ENCODE assay signal across 8 cellular contexts in the genomic region with DNA sequence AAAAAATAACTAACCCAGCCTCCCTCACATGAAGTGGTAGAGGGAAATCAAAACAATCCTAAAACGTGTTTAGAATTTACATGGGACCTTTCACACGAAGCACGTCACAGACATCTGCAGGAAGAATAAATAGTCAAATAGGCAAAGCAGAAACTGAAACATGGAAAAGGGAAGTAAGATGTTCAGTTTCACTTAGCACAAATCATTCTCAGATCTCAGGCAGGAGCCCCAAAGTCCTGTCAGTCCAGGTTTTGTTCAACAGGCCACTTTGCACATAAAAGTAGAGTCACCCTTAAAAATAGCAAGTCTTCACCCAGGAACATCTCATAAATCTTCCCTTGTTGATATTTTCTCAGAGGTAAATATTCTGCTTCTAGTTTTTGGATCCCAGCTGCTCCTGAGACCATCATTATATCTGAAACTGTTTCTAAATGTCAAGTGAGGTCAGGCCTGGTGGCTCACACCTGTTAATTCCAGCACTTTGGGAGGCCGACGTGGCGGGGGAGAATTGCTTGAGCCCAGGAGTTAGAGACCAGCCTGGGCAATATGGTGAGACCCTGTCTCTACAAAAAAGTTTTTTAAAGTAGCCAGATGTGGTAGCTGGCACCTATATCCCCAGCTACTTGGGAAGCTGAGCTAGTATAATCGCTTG. TPM values are rescaled to one million over a fixed set of nuclear protein-coding genes. Genes with fewer than 3 reads are reported as not detected.
DNase-seq lines count a peak whose midpoint lies in the region; ATAC-seq and TF ChIP-seq lines count a peak whose summit lies in the region.

No MANE protein-coding gene starts in this region.

- peak overlapping the region; percentile 34 for H3K4me3 Mint-ChIP-seq in HFFc6
- H3K4me3 Mint-ChIP-seq in naive B cell, result peak overlapping the region; percentile 80 to 100 (median 92)

- peak; percentile 30 for ATAC-seq in GM18519 (IDR thresholded peaks at IDR 0.05; ENCODE audit: low FRiP score, unreplicated experiment)
- peak; percentile 54 to 55 for ATAC-seq in naive B cell (ENCODE audit: low read depth in 2 of 2)
- no peak for ATAC-seq in GM19324 (IDR thresholded peaks at IDR 0.05; ENCODE audit: low FRiP score, unreplicated experiment)

- no peak for TF ChIP-seq CTCF in HFFc6 (IDR thresholded peaks at IDR 0.05)

- H3K9me3 Mint-ChIP-seq in HFFc6, result no peaks in the 10 kb centered on the region
- H3K9me3 Mint-ChIP-seq in naive B cell, result no peaks in the 10 kb centered on the region

- H3K4me1 Mint-ChIP-seq in HFFc6 (ENCODE audit: low read depth) (peaks cover 57% of the 10 kb centered on the region), naive B cell (peaks cover 27 to 66% (median 62%) of the 10 kb centered on the region in 3 donors)

- peak overlapping the region; percentile 21 for H3K27ac Mint-ChIP-seq in HFFc6
- peak overlapping the region; percentile 96 to 99 (median 98) for H3K27ac Mint-ChIP-seq in naive B cell

- no peaks in the 10 kb centered on the region; the same call in 1 of the 2 replicates for H3K27me3 Mint-ChIP-seq in HFFc6 (ENCODE audit: insufficient read depth)
- H3K27me3 Mint-ChIP-seq in naive B cell, result no peaks in the 10 kb centered on the region

- no peak for DNase-seq in HFFc6
- peak; percentile 79 to 96 for DNase-seq in NOMO-1 (lab: John Stamatoyannopoulos, UW; ENCODE audit: unreplicated experiment in 2 of 2)
- DNase-seq in naive B cell, result peak; percentile 78
- no peak for DNase-seq in NCI-H1436 (lab: John Stamatoyannopoulos, UW)
- DNase-seq in SW 1271 (lab: John Stamatoyannopoulos, UW), result no peak
- DNase-seq in stimulated activated CD4-positive, alpha-beta T cell treated with anti-CD3 and anti-CD28 coated beads, Interleukin-2, amount 100 ng/mL, for 48 hours, result no peak

- peaks cover 17% of the 10 kb centered on the region for H3K36me3 Mint-ChIP-seq in HFFc6 (ENCODE audit: low read depth)
- no peaks in the 10 kb centered on the region for H3K36me3 Mint-ChIP-seq in naive B cell

RNA-seq across cellular contexts. Expression of gene RUBCN, which starts 1.9 kb away (rescaled TPM):
- total RNA-seq in HFFc6 (2021; fragmentation: NEBNext Ultra II Directional; extraction: Animal tissue kit (Norgen Biotek cat#: 25700)), result 10 to 100 TPM; 27.0 to 30.4 (median 29.4) TPM
- polyA plus RNA-seq in naive B cell (ENCODE audit: low read depth in 6 of 6), result 10 to 100 TPM; 20.0 to 46.9 (median 24.8) TPM

RNA-seq across cellular contexts. Expression of gene FYTTD1, which starts 14.9 kb away (rescaled TPM):
- total RNA-seq in HFFc6 (2021; fragmentation: NEBNext Ultra II Directional; extraction: Animal tissue kit (Norgen Biotek cat#: 25700)), result 10 to 100 TPM; 53.3 to 71.7 (median 60.9) TPM
- 10 to 100 TPM; 64.2 to 78.5 (median 68.8) TPM for polyA plus RNA-seq in naive B cell (ENCODE audit: low read depth in 6 of 6)

RNA-seq across cellular contexts. Expression of gene LRCH3, which starts 56.3 kb away (rescaled TPM):
- total RNA-seq in HFFc6 (2021; fragmentation: NEBNext Ultra II Directional; extraction: Animal tissue kit (Norgen Biotek cat#: 25700)), result 10 to 100 TPM; 39.4 to 44.7 (median 41.0) TPM
- 10 to 100 TPM; 10.2 to 26.0 (median 13.9) TPM for polyA plus RNA-seq in naive B cell (ENCODE audit: low read depth in 6 of 6)

Comparison
In these comparisons a context has a peak if more than half of its experiments do, and no peak if none do; other contexts are left out.
1. DNase-seq: peak in NOMO-1 (2 of 2) and naive B cell (single experiment); none in HFFc6 (single experiment), NCI-H1436 (single experiment), SW 1271 (0 of 2) and stimulated activated CD4-positive, alpha-beta T cell treated with anti-CD3 and anti-CD28 coated beads, Interleukin-2, amount 100 ng/mL, for 48 hours (0 of 2).